3 cellular contexts compared by ENCODE assay signal in genomic region chr7:7618410-7618809, GRCh38.
TF ChIP-seq lines count a peak whose summit lies in the region.

No MANE protein-coding gene starts in this region.

TF ChIP-seq in HepG2, 621 proteins besides CTCF, POLR2A, EP300 and RAD21:
- TF ChIP-seq ZNF121 (CRISPR knock-in tag; IDR thresholded peaks at IDR 0.05), result 0 out of 2 replicates have a peak, but pooled peaks have one; percentile 10
- TF ChIP-seq, protein P1, sequence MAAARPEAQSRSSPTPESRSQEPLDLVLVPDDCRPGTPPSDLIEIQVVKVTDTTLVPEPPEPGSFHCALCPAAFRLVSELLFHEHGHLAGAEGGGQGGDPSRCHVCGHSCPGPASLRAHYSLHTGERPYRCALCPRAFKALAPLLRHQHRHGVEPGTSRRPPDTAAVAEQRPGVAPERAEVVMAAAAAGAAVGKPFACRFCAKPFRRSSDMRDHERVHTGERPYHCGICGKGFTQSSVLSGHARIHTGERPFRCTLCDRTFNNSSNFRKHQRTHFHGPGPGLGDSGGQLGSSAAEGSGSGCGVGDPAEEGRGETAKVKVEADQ (CRISPR knock-in tag; IDR thresholded peaks at IDR 0.05; ENCODE audit: borderline replicate concordance), result no peak

TF ChIP-seq in WTC11, 78 proteins besides CTCF, POLR2A, EP300 and RAD21:
- TF ChIP-seq SOX15 (CRISPR knock-in tag; IDR thresholded peaks at IDR 0.05), result no peak
- TF ChIP-seq IRF1 (CRISPR knock-in tag; IDR thresholded peaks at IDR 0.05), result no peak
- TF ChIP-seq ZNF121 (CRISPR knock-in tag; IDR thresholded peaks at IDR 0.05), result peak; percentile 86

TF ChIP-seq in K562, 482 proteins besides CTCF, POLR2A, EP300 and RAD21:
- TF ChIP-seq ZNF121 (CRISPR knock-in tag; conservative IDR thresholded peaks at IDR 0.05), result no peak
- TF ChIP-seq KDM1A (IDR thresholded peaks at IDR 0.05), result peak; percentile 19 to 45; a peak in 2 of 4 replicates
- TF ChIP-seq FOXO4 (CRISPR knock-in tag; IDR thresholded peaks at IDR 0.05), result no peak
- TF ChIP-seq SMARCA5 (IDR thresholded peaks at IDR 0.05), result 0 out of 2 replicates have a peak, but pooled peaks have one; percentile 45
- TF ChIP-seq ESRRB (CRISPR knock-in tag; IDR thresholded peaks at IDR 0.05; ENCODE audit: borderline replicate concordance), result no peak
- TF ChIP-seq CBX8 (IDR thresholded peaks at IDR 0.05; ENCODE audit: borderline replicate concordance, extremely low read depth, low read depth, low read length, poor library complexity, severe bottlenecking), result no peak
- TF ChIP-seq NCOA1 (IDR thresholded peaks at IDR 0.05; ENCODE audit: low read depth), result no peak
- no peak for TF ChIP-seq ZNF76 (CRISPR knock-in tag; IDR thresholded peaks at IDR 0.05; ENCODE audit: borderline replicate concordance)
- TF ChIP-seq ATF7 (IDR thresholded peaks at IDR 0.05), result no peak
- peak; percentile 66 for TF ChIP-seq BCOR (IDR thresholded peaks at IDR 0.05)
- no peak for TF ChIP-seq ZNF133 (CRISPR knock-in tag; IDR thresholded peaks at IDR 0.05)
- TF ChIP-seq, protein P2, sequence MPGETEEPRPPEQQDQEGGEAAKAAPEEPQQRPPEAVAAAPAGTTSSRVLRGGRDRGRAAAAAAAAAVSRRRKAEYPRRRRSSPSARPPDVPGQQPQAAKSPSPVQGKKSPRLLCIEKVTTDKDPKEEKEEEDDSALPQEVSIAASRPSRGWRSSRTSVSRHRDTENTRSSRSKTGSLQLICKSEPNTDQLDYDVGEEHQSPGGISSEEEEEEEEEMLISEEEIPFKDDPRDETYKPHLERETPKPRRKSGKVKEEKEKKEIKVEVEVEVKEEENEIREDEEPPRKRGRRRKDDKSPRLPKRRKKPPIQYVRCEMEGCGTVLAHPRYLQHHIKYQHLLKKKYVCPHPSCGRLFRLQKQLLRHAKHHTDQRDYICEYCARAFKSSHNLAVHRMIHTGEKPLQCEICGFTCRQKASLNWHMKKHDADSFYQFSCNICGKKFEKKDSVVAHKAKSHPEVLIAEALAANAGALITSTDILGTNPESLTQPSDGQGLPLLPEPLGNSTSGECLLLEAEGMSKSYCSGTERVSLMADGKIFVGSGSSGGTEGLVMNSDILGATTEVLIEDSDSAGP (CRISPR knock-in tag; IDR thresholded peaks at IDR 0.05), result no peak
- TF ChIP-seq ZBTB8A (IDR thresholded peaks at IDR 0.05; ENCODE audit: partially characterized antibody), result no peak
- no peak for TF ChIP-seq RBM17 (IDR thresholded peaks at IDR 0.05; ENCODE audit: borderline replicate concordance, low read depth, low read length)
- TF ChIP-seq CUX1 (CRISPR knock-in tag; IDR thresholded peaks at IDR 0.05), result no peak
- TF ChIP-seq, protein P3, sequence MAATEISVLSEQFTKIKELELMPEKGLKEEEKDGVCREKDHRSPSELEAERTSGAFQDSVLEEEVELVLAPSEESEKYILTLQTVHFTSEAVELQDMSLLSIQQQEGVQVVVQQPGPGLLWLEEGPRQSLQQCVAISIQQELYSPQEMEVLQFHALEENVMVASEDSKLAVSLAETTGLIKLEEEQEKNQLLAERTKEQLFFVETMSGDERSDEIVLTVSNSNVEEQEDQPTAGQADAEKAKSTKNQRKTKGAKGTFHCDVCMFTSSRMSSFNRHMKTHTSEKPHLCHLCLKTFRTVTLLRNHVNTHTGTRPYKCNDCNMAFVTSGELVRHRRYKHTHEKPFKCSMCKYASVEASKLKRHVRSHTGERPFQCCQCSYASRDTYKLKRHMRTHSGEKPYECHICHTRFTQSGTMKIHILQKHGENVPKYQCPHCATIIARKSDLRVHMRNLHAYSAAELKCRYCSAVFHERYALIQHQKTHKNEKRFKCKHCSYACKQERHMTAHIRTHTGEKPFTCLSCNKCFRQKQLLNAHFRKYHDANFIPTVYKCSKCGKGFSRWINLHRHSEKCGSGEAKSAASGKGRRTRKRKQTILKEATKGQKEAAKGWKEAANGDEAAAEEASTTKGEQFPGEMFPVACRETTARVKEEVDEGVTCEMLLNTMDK (IDR thresholded peaks at IDR 0.05; ENCODE audit: borderline replicate concordance, insufficient read depth, low read depth, low read length, poor library complexity, severe bottlenecking), result no peak
- TF ChIP-seq PML (IDR thresholded peaks at IDR 0.05; ENCODE audit: low read length), result no peak
- no peak for TF ChIP-seq FOXA1 (IDR thresholded peaks at IDR 0.05; ENCODE audit: borderline replicate concordance)
- no peak for TF ChIP-seq ZNF639 (CRISPR knock-in tag; conservative IDR thresholded peaks at IDR 0.05 in 1 of 2, IDR thresholded peaks at IDR 0.05 in 1 of 2)
TF ChIP-seq in K562: peak in this region for 3.
